1 cellular context compared by ENCODE assay signal in the genomic region with DNA sequence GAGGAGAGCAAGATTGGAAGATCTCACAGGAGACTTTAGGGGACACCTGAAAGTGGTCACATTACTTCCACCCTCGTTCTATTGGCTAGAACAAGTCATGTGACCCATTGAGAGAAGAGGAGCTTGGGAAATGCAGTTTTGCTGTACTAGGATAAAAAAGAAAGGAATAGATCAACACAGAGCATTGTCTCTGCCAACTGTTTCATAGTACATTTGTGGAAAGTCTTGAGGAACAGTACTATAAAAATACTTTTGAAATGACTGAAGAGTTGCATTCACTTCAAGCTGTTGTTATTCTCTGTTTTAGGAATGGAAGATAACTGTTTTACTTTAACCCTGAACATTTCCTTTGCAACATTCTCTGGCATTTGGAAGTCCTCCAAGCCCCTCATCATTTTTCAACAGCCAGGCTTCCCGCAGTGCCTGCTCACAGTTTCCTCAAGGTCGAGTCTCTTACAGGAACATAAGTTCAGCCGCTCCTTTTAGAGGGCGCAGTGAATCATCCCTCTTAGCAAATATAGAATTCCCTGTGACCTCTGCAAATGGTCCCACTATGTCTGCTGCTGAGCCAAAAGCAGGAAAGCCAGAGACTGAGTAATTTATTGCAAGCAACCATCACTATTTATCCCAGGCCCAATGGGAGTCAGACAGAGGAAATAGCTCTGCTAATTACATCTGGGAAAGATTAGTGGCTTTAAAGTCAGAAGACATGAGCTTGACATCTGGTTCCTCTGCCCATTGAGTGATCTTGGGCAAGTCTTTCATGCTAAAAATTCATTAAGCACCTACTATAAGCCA.
TF ChIP-seq lines count a peak whose summit lies in the region.

No MANE protein-coding gene starts in this region.

TF ChIP-seq in K562, 482 proteins besides CTCF, POLR2A, EP300 and RAD21 (continues in another document):
- TF ChIP-seq FIP1L1 (IDR thresholded peaks at IDR 0.05; ENCODE audit: low read depth, low read length, poor library complexity, severe bottlenecking), result no peak
- TF ChIP-seq ZNF143 (CRISPR knock-in tag; IDR thresholded peaks at IDR 0.05), result peak; percentile 60; the same call in 1 of the 2 replicates
- TF ChIP-seq RAD51 (IDR thresholded peaks at IDR 0.05; ENCODE audit: borderline replicate concordance, low read depth), result peak; percentile 94
- no peak for TF ChIP-seq TCF7 (IDR thresholded peaks at IDR 0.05; ENCODE audit: borderline replicate concordance)
- TF ChIP-seq ZKSCAN8 (CRISPR knock-in tag; IDR thresholded peaks at IDR 0.05), result no peak
- no peak for TF ChIP-seq ZNF212 (CRISPR knock-in tag; IDR thresholded peaks at IDR 0.05)
- no peak for TF ChIP-seq ZNF75A (CRISPR knock-in tag; IDR thresholded peaks at IDR 0.05)
- TF ChIP-seq, protein P1, sequence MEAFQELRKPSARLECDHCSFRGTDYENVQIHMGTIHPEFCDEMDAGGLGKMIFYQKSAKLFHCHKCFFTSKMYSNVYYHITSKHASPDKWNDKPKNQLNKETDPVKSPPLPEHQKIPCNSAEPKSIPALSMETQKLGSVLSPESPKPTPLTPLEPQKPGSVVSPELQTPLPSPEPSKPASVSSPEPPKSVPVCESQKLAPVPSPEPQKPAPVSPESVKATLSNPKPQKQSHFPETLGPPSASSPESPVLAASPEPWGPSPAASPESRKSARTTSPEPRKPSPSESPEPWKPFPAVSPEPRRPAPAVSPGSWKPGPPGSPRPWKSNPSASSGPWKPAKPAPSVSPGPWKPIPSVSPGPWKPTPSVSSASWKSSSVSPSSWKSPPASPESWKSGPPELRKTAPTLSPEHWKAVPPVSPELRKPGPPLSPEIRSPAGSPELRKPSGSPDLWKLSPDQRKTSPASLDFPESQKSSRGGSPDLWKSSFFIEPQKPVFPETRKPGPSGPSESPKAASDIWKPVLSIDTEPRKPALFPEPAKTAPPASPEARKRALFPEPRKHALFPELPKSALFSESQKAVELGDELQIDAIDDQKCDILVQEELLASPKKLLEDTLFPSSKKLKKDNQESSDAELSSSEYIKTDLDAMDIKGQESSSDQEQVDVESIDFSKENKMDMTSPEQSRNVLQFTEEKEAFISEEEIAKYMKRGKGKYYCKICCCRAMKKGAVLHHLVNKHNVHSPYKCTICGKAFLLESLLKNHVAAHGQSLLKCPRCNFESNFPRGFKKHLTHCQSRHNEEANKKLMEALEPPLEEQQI (IDR thresholded peaks at IDR 0.05), result peak; percentile 57; the same call in 1 of the 2 replicates
- TF ChIP-seq ZNF217 (CRISPR knock-in tag; IDR thresholded peaks at IDR 0.05), result no peak
- TF ChIP-seq PTTG1 (tag; IDR thresholded peaks at IDR 0.05; ENCODE audit: low read depth), result no peak
- TF ChIP-seq, protein P2, sequence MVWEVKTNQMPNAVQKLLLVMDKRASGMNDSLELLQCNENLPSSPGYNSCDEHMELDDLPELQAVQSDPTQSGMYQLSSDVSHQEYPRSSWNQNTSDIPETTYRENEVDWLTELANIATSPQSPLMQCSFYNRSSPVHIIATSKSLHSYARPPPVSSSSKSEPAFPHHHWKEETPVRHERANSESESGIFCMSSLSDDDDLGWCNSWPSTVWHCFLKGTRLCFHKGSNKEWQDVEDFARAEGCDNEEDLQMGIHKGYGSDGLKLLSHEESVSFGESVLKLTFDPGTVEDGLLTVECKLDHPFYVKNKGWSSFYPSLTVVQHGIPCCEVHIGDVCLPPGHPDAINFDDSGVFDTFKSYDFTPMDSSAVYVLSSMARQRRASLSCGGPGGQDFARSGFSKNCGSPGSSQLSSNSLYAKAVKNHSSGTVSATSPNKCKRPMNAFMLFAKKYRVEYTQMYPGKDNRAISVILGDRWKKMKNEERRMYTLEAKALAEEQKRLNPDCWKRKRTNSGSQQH (CRISPR knock-in tag; IDR thresholded peaks at IDR 0.05), result no peak
- TF ChIP-seq TBP (optimal IDR thresholded peaks at IDR 0.05; ENCODE audit: low read depth, low read length), result no peak
- no peak for TF ChIP-seq ESRRB (CRISPR knock-in tag; IDR thresholded peaks at IDR 0.05; ENCODE audit: borderline replicate concordance)
- TF ChIP-seq PHF20 (IDR thresholded peaks at IDR 0.05; ENCODE audit: partially characterized antibody), result no peak
- TF ChIP-seq, protein P3, sequence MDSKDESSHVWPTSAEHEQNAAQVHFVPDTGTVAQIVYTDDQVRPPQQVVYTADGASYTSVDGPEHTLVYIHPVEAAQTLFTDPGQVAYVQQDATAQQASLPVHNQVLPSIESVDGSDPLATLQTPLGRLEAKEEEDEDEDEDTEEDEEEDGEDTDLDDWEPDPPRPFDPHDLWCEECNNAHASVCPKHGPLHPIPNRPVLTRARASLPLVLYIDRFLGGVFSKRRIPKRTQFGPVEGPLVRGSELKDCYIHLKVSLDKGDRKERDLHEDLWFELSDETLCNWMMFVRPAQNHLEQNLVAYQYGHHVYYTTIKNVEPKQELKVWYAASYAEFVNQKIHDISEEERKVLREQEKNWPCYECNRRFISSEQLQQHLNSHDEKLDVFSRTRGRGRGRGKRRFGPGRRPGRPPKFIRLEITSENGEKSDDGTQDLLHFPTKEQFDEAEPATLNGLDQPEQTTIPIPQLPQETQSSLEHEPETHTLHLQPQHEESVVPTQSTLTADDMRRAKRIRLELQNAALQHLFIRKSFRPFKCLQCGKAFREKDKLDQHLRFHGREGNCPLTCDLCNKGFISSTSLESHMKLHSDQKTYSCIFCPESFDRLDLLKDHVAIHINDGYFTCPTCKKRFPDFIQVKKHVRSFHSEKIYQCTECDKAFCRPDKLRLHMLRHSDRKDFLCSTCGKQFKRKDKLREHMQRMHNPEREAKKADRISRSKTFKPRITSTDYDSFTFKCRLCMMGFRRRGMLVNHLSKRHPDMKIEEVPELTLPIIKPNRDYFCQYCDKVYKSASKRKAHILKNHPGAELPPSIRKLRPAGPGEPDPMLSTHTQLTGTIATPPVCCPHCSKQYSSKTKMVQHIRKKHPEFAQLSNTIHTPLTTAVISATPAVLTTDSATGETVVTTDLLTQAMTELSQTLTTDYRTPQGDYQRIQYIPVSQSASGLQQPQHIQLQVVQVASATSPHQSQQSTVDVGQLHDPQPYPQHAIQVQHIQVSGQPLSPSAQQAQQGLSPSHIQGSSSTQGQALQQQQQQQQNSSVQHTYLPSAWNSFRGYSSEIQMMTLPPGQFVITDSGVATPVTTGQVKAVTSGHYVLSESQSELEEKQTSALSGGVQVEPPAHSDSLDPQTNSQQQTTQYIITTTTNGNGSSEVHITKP (IDR thresholded peaks at IDR 0.05; ENCODE audit: partially characterized antibody), result peak; percentile 74
- TF ChIP-seq FOXA1 (IDR thresholded peaks at IDR 0.05; ENCODE audit: borderline replicate concordance), result no peak
- no peak for TF ChIP-seq BCL6 (CRISPR knock-in tag; IDR thresholded peaks at IDR 0.05)
- TF ChIP-seq CREBBP (IDR thresholded peaks at IDR 0.05; ENCODE audit: low read depth, low read length), result no peak
- no peak for TF ChIP-seq ZNF3 (CRISPR knock-in tag; IDR thresholded peaks at IDR 0.05)
- TF ChIP-seq, protein P4, sequence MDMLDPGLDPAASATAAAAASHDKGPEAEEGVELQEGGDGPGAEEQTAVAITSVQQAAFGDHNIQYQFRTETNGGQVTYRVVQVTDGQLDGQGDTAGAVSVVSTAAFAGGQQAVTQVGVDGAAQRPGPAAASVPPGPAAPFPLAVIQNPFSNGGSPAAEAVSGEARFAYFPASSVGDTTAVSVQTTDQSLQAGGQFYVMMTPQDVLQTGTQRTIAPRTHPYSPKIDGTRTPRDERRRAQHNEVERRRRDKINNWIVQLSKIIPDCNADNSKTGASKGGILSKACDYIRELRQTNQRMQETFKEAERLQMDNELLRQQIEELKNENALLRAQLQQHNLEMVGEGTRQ (CRISPR knock-in tag; IDR thresholded peaks at IDR 0.05), result peak; percentile 82
- no peak for TF ChIP-seq ZKSCAN1 (IDR thresholded peaks at IDR 0.05; ENCODE audit: low read depth, low read length)
- no peak for TF ChIP-seq CBX1 (IDR thresholded peaks at IDR 0.05; ENCODE audit: low read depth)
- TF ChIP-seq JUN (IDR thresholded peaks at IDR 0.05; ENCODE audit: borderline replicate concordance, low read depth, low read length), result no peak
- no peak for TF ChIP-seq JUN (CRISPR knock-in tag; IDR thresholded peaks at IDR 0.05; ENCODE audit: borderline replicate concordance)
- TF ChIP-seq HDAC8 (tag; IDR thresholded peaks at IDR 0.05), result no peak
- TF ChIP-seq ZNF121 (CRISPR knock-in tag; conservative IDR thresholded peaks at IDR 0.05), result no peak
- no peak for TF ChIP-seq SETDB1 (IDR thresholded peaks at IDR 0.05; ENCODE audit: low read length)
- TF ChIP-seq SRSF7 (optimal IDR thresholded peaks at IDR 0.05; ENCODE audit: low read depth, low read length), result no peak
- TF ChIP-seq, protein P5, sequence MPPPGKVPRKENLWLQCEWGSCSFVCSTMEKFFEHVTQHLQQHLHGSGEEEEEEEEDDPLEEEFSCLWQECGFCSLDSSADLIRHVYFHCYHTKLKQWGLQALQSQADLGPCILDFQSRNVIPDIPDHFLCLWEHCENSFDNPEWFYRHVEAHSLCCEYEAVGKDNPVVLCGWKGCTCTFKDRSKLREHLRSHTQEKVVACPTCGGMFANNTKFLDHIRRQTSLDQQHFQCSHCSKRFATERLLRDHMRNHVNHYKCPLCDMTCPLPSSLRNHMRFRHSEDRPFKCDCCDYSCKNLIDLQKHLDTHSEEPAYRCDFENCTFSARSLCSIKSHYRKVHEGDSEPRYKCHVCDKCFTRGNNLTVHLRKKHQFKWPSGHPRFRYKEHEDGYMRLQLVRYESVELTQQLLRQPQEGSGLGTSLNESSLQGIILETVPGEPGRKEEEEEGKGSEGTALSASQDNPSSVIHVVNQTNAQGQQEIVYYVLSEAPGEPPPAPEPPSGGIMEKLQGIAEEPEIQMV (tag; conservative IDR thresholded peaks at IDR 0.05; ENCODE audit: low read depth), result no peak
- TF ChIP-seq, protein P6, sequence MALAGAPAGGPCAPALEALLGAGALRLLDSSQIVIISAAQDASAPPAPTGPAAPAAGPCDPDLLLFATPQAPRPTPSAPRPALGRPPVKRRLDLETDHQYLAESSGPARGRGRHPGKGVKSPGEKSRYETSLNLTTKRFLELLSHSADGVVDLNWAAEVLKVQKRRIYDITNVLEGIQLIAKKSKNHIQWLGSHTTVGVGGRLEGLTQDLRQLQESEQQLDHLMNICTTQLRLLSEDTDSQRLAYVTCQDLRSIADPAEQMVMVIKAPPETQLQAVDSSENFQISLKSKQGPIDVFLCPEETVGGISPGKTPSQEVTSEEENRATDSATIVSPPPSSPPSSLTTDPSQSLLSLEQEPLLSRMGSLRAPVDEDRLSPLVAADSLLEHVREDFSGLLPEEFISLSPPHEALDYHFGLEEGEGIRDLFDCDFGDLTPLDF (CRISPR knock-in tag; IDR thresholded peaks at IDR 0.05), result no peak
- no peak for TF ChIP-seq ATF1 (CRISPR knock-in tag; IDR thresholded peaks at IDR 0.05)
- no peak for TF ChIP-seq ATF1 (tag; IDR thresholded peaks at IDR 0.05)
- peak; percentile 21 to 33; a peak in 2 of 4 replicates for TF ChIP-seq SIX5 (IDR thresholded peaks at IDR 0.05; ENCODE audit: borderline replicate concordance in 1 of 2, insufficient read depth in 1 of 2, low read depth in 1 of 2, low read length in 2 of 2)
- TF ChIP-seq MBD2 (IDR thresholded peaks at IDR 0.05; ENCODE audit: borderline replicate concordance, low read depth), result no peak
- TF ChIP-seq SMC3 (conservative IDR thresholded peaks at IDR 0.05; ENCODE audit: insufficient read depth, low read depth, low read length), result no peak
- no peak for TF ChIP-seq ERF (CRISPR knock-in tag; IDR thresholded peaks at IDR 0.05)
- no peak for TF ChIP-seq GTF2F1 (IDR thresholded peaks at IDR 0.05; ENCODE audit: low read depth, low read length)
- peak; percentile 68 for TF ChIP-seq RBM25 (IDR thresholded peaks at IDR 0.05; ENCODE audit: low read depth, low read length, severe bottlenecking)
- no peak for TF ChIP-seq RBBP5 (IDR thresholded peaks at IDR 0.05; ENCODE audit: borderline replicate concordance, insufficient read depth, low read length, poor library complexity, severe bottlenecking)
- no peak for TF ChIP-seq ELF4 (CRISPR knock-in tag; IDR thresholded peaks at IDR 0.05)
- TF ChIP-seq, protein P7, sequence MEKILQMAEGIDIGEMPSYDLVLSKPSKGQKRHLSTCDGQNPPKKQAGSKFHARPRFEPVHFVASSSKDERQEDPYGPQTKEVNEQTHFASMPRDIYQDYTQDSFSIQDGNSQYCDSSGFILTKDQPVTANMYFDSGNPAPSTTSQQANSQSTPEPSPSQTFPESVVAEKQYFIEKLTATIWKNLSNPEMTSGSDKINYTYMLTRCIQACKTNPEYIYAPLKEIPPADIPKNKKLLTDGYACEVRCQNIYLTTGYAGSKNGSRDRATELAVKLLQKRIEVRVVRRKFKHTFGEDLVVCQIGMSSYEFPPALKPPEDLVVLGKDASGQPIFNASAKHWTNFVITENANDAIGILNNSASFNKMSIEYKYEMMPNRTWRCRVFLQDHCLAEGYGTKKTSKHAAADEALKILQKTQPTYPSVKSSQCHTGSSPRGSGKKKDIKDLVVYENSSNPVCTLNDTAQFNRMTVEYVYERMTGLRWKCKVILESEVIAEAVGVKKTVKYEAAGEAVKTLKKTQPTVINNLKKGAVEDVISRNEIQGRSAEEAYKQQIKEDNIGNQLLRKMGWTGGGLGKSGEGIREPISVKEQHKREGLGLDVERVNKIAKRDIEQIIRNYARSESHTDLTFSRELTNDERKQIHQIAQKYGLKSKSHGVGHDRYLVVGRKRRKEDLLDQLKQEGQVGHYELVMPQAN (IDR thresholded peaks at IDR 0.05; ENCODE audit: borderline replicate concordance), result no peak
- TF ChIP-seq, protein P8, sequence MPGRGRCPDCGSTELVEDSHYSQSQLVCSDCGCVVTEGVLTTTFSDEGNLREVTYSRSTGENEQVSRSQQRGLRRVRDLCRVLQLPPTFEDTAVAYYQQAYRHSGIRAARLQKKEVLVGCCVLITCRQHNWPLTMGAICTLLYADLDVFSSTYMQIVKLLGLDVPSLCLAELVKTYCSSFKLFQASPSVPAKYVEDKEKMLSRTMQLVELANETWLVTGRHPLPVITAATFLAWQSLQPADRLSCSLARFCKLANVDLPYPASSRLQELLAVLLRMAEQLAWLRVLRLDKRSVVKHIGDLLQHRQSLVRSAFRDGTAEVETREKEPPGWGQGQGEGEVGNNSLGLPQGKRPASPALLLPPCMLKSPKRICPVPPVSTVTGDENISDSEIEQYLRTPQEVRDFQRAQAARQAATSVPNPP (IDR thresholded peaks at IDR 0.05; ENCODE audit: borderline replicate concordance, insufficient read depth, insufficient read length), result no peak
- TF ChIP-seq, protein P9, sequence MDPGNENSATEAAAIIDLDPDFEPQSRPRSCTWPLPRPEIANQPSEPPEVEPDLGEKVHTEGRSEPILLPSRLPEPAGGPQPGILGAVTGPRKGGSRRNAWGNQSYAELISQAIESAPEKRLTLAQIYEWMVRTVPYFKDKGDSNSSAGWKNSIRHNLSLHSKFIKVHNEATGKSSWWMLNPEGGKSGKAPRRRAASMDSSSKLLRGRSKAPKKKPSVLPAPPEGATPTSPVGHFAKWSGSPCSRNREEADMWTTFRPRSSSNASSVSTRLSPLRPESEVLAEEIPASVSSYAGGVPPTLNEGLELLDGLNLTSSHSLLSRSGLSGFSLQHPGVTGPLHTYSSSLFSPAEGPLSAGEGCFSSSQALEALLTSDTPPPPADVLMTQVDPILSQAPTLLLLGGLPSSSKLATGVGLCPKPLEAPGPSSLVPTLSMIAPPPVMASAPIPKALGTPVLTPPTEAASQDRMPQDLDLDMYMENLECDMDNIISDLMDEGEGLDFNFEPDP (CRISPR knock-in tag; IDR thresholded peaks at IDR 0.05), result no peak
